ENCODE assay signal across 8 cellular contexts in the genomic region with DNA sequence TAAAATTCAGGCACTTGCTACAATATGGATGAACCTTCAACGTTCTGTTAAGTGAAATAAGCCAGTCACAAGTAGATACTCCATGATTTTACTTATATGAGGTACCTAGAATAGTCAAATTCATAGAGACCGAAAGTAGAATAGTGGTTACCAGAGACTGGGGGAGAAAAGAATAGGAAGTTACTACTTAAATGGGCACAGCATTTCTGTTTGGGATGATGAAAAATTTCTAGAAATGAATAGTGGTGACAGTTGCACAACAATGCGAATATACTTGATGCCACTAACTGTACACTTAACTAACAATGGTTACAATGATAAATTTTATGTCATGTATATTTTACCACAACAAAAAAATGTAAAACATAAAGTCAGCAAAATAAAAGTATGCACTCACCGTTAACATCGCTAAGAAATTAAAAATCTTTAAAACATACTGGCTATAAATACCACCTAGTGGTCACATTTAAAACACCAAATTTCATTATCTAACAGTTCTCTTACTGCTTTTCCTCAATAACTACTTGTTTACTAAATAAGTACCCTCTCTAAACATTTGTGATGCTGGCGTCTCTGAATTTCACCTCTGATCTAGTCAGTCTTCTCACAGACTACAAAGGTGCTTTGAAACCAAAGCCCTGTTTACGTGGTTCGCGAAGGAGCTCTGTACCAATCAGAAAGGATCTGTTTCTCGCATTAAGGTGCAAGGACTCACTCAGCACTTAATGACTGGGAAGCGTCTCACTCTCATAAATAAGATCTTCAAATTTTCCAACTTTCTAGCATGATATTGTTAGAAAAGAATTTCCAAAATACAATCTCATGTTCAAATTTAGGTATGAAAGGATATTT. TPM values are rescaled to one million over a fixed set of nuclear protein-coding genes. Genes with fewer than 3 reads are reported as not detected.
DNase-seq lines count a peak whose midpoint lies in the region; ATAC-seq and TF ChIP-seq lines count a peak whose summit lies in the region.

No MANE protein-coding gene starts in this region.

- no peak overlapping the region for H2BK120ac ChIP-seq in IMR-90 (ENCODE audit: low read depth, low read length)

- H3K4me3 Mint-ChIP-seq in naive thymus-derived CD4-positive, alpha-beta T cell = peak overlapping the region in 6 of 10 donors; percentile 28 to 70 (median 46)

- H3K27me3 Mint-ChIP-seq in naive thymus-derived CD4-positive, alpha-beta T cell = no peaks in the 10 kb centered on the region

- H3K9me3 Mint-ChIP-seq in naive thymus-derived CD4-positive, alpha-beta T cell = peaks cover 0 to 1% (median 0%) of the 10 kb centered on the region in 11 donors

- H3K56ac ChIP-seq in IMR-90 (ENCODE audit: extremely low read depth, insufficient read depth, low read length) = no peak overlapping the region

- no peak overlapping the region for H2AFZ ChIP-seq in IMR-90 (replicated peaks; ENCODE audit: low read length, poor library complexity)

- no peak overlapping the region for H3K18ac ChIP-seq in IMR-90 (ENCODE audit: low read depth, low read length)

- TF ChIP-seq CTCF in IMR-90 (conservative IDR thresholded peaks at IDR 0.05; ENCODE audit: low read depth, low read length) (peak; percentile 48), astrocyte of the spinal cord (IDR thresholded peaks at IDR 0.05; ENCODE audit: low read depth, low read length) (peak; percentile 11)

- intact Hi-C loops in IMR-90 (cut with micrococcal nuclease) = loop anchor here (2.0 to 5.0 kb wide), 2 partner anchors 77 to 328 kb away; no protein-coding TSS in a partner anchor
- intact Hi-C loops in naive thymus-derived CD4-positive, alpha-beta T cell (cut with micrococcal nuclease) = loop anchor here (1.0 to 10.0 kb wide), 5 partner anchors 90 to 330 kb away; no protein-coding TSS in a partner anchor

- no peak overlapping the region for H3K23ac ChIP-seq in IMR-90 (ENCODE audit: low read depth, low read length)

- H2BK15ac ChIP-seq in IMR-90 (ENCODE audit: low read depth, low read length) = no peak overlapping the region

- H3K27ac ChIP-seq in IMR-90 (ENCODE audit: insufficient read depth, low read length) = no peak overlapping the region
- no peak overlapping the region for H3K27ac ChIP-seq in naive thymus-derived CD4-positive, alpha-beta T cell (ENCODE audit: low read depth, low read length)

- no peaks in the 10 kb centered on the region for H3K79me1 ChIP-seq in IMR-90 (ENCODE audit: low read depth in 1 of 2, low read length in 2 of 2)

- H4K8ac ChIP-seq in IMR-90 (ENCODE audit: low read depth in 2 of 2, low read length in 2 of 2) = no peak overlapping the region

- no peak overlapping the region for H4K5ac ChIP-seq in IMR-90 (ENCODE audit: low read depth, low read length)

- peak; percentile 60; the same call in 1 of the 2 replicates for ATAC-seq in IMR-90 (ENCODE audit: low read depth)
- ATAC-seq in naive thymus-derived CD4-positive, alpha-beta T cell = peak; percentile 34
- no peak for ATAC-seq in HG02885 (IDR thresholded peaks at IDR 0.05; ENCODE audit: poor library complexity, unreplicated experiment)

- no peak for TF ChIP-seq POLR2A in IMR-90 (IDR thresholded peaks at IDR 0.05; ENCODE audit: low read depth, low read length)

- no peak overlapping the region for H3K9ac ChIP-seq in IMR-90 (ENCODE audit: low read depth, low read length)

- no peak overlapping the region for H3K4ac ChIP-seq in IMR-90 (ENCODE audit: low read depth, low read length)

- no peak overlapping the region for H4K91ac ChIP-seq in IMR-90 (ENCODE audit: insufficient read depth, low read depth, low read length)

- no peak overlapping the region for H3K14ac ChIP-seq in IMR-90 (replicated peaks; ENCODE audit: low read depth, low read length)

- BruUV-seq in IMR-90 (replicated peaks; lab: Mats Ljungman, UMichigan) = no TSS peak

- H4K20me1 ChIP-seq in IMR-90 (ENCODE audit: insufficient read depth, low read length) = no peaks in the 10 kb centered on the region

- no peak overlapping the region for H3K4me2 ChIP-seq in IMR-90 (ENCODE audit: low read depth, low read length)

- H3K27ac Mint-ChIP-seq in naive thymus-derived CD4-positive, alpha-beta T cell = peak overlapping the region in 3 of 9 donors; percentile 22 to 78 (median 60)

- peak; percentile 43 for TF ChIP-seq RAD21 in IMR-90 (IDR thresholded peaks at IDR 0.05; ENCODE audit: low read length)

- CTCF ChIA-PET in IMR-90 (lab: Yijun Ruan, JAX) = interaction anchor here (0.5 to 1.1 kb wide), 3 partner anchors 11 to 194 kb away, joined by 3 read pairs; no protein-coding TSS in a partner anchor
- CTCF ChIA-PET in naive thymus-derived CD4-positive, alpha-beta T cell (lab: Charles Lee) = interaction anchor here (0.6 kb wide), 1 partner anchor 15 kb away, joined by 3 read pairs; no protein-coding TSS in a partner anchor

- H3K36me3 ChIP-seq in IMR-90 (ENCODE audit: control insufficient read depth, insufficient read depth, low read length) = peaks cover 1% of the 10 kb centered on the region; the same call in 1 of the 2 replicates
- peaks cover 0 to 1% (median 0%) of the 10 kb centered on the region in 3 experiments for H3K36me3 ChIP-seq in naive thymus-derived CD4-positive, alpha-beta T cell (ENCODE audit: control insufficient read depth in 2 of 3, insufficient read depth in 3 of 3, low read length in 3 of 3)

- H2AK9ac ChIP-seq in IMR-90 (replicated peaks; ENCODE audit: low read depth, low read length, poor library complexity) = no peak overlapping the region

- no peak overlapping the region for H2AK5ac ChIP-seq in IMR-90 (ENCODE audit: low read depth, low read length)

- dilution Hi-C loops in IMR-90 (cut with HindIII; ENCODE audit: low sequenced_read_pairs, unreplicated experiment) = no loop called here

- peaks cover 4 to 30% (median 13%) of the 10 kb centered on the region in 5 donors for H3K36me3 Mint-ChIP-seq in naive thymus-derived CD4-positive, alpha-beta T cell

- H3K4me1 Mint-ChIP-seq in naive thymus-derived CD4-positive, alpha-beta T cell = peaks cover 0 to 20% (median 9%) of the 10 kb centered on the region in 7 donors

- POLR2A ChIA-PET in IMR-90 (lab: Charles Lee; ENCODE audit: unreplicated experiment) = no interaction called here
- POLR2A ChIA-PET in naive thymus-derived CD4-positive, alpha-beta T cell (lab: Charles Lee) = interaction anchor here (0.8 to 1.4 kb wide), 3 partner anchors 10 to 1142 kb away, joined by 3 to 4 read pairs (median 3); a partner anchor contains a TSS

- H3K27me3 ChIP-seq in IMR-90 (ENCODE audit: control insufficient read depth, insufficient read depth, low read length) = no peaks in the 10 kb centered on the region
- no peaks in the 10 kb centered on the region for H3K27me3 ChIP-seq in naive thymus-derived CD4-positive, alpha-beta T cell (ENCODE audit: control insufficient read depth in 2 of 2, insufficient read depth in 2 of 2, low read length in 2 of 2)

- in situ Hi-C loops in Caki2 (cut with HindIII; ENCODE audit: low pct_unique_long_range_greater_than_20kb, low sequenced_read_pairs) = no loop called here
- in situ Hi-C loops in IMR-90 (cut with MboI; ENCODE audit: low sequenced_read_pairs) = loop anchor here (10.0 kb wide), 2 partner anchors 190 to 330 kb away; no protein-coding TSS in a partner anchor
- in situ Hi-C loops in astrocyte of the spinal cord (cut with HindIII; ENCODE audit: low sequenced_read_pairs) = no loop called here

- no peak overlapping the region for H2BK20ac ChIP-seq in IMR-90 (ENCODE audit: low read depth, low read length)

- no peaks in the 10 kb centered on the region for H3K4me1 ChIP-seq in IMR-90 (ENCODE audit: control insufficient read depth, insufficient read depth, low read length)
- no peaks in the 10 kb centered on the region for H3K4me1 ChIP-seq in naive thymus-derived CD4-positive, alpha-beta T cell (ENCODE audit: control insufficient read depth in 2 of 2, insufficient read depth in 2 of 2, low read length in 2 of 2)

- no peak overlapping the region for H2BK5ac ChIP-seq in IMR-90 (ENCODE audit: low read depth, low read length, poor library complexity, severe bottlenecking)

- H3K9me3 ChIP-seq in IMR-90 (ENCODE audit: control insufficient read depth, insufficient read depth, low read length) = no peaks in the 10 kb centered on the region
- H3K9me3 ChIP-seq in naive thymus-derived CD4-positive, alpha-beta T cell (ENCODE audit: control insufficient read depth in 2 of 3, low read length in 3 of 3) = no peaks in the 10 kb centered on the region

- H3K4me3 ChIP-seq in IMR-90 (ENCODE audit: insufficient read depth, low read depth, low read length) (no peak overlapping the region), astrocyte of the spinal cord (ENCODE audit: low read depth, low read length) (no peak overlapping the region)
- H3K4me3 ChIP-seq in naive thymus-derived CD4-positive, alpha-beta T cell (ENCODE audit: low read length) = no peak overlapping the region

- WGBS in IMR-90 (ENCODE audit: extremely low coverage in 2 of 2, insufficient read length in 1 of 2), 2 experiments = 27% methylated on average over 2 of the region's 11 CpGs; no CpG with 5 or more reads in 1 of the 2 experiments

- DNase-seq in Caki2 (ENCODE audit: low read depth) = peak; percentile 10
- peak; percentile 15 for DNase-seq in IMR-90
- peak; percentile 16 for DNase-seq in astrocyte of the spinal cord (ENCODE audit: low read depth, low spot score)
- DNase-seq in naive thymus-derived CD4-positive, alpha-beta T cell = peak in 5 of 9 donors; percentile 6 to 23 (median 14)
- DNase-seq in SK-N-DZ (ENCODE audit: low spot score) = no peak
- no peak for DNase-seq in NCI-H2029 (lab: John Stamatoyannopoulos, UW)
- no peak for DNase-seq in occipital lobe (lab: John Stamatoyannopoulos, UW)

- no peaks in the 10 kb centered on the region for H3K9me1 ChIP-seq in IMR-90 (ENCODE audit: insufficient read depth, low read length)

RNA-seq across cellular contexts. Expression of a gene that starts 22.7 kb away (rescaled TPM):
- total RNA-seq in Caki2 (2014; rRNA removed; shearing (Covaris generic); ENCODE audit: low replicate concordance) = 0.49 and 2.1 TPM in 2 replicates
- total RNA-seq in IMR-90 (2012; rRNA removed) (4.3 and 9.4 TPM in 2 replicates), occipital lobe (76.7 TPM)
- 3.4 and 4.5 TPM in 2 replicates for polyA plus RNA-seq in IMR-90 (2012; rRNA removed)
- polyA plus RNA-seq in IMR-90 (2012; cell fraction: cytosol; rRNA removed) = 0.64 and 1.4 TPM in 2 replicates
- polyA plus RNA-seq in IMR-90 (2012; cell fraction: nucleus; rRNA removed; ENCODE audit: low replicate concordance) = 1.8 and 7.0 TPM in 2 replicates
- 10 to 100 TPM; 10.5 to 30.0 (median 18.7) TPM for total RNA-seq in naive thymus-derived CD4-positive, alpha-beta T cell
- polyA plus RNA-seq in naive thymus-derived CD4-positive, alpha-beta T cell = 10 to 100 TPM in 1 of 2 donors, 1 to 10 TPM in 1; 7.5 to 11.4 TPM
- polyA plus RNA-seq in SK-N-DZ (2014; cell fraction: cytosol; rRNA removed) = 13.8 and 15.9 TPM in 2 replicates
- polyA plus RNA-seq in SK-N-DZ (2014; cell fraction: nucleus; rRNA removed) = 14.9 and 18.4 TPM in 2 replicates

RNA-seq across cellular contexts. Expression of a gene that starts 32.5 kb away (rescaled TPM):
- not detected in 2 replicates for total RNA-seq in Caki2 (2014; rRNA removed; shearing (Covaris generic); ENCODE audit: low replicate concordance)
- not detected in 2 replicates for total RNA-seq in IMR-90 (2012; rRNA removed)
- not detected in 2 replicates for polyA plus RNA-seq in IMR-90 (2012; rRNA removed)
- polyA plus RNA-seq in IMR-90 (2012; cell fraction: cytosol; rRNA removed) = 0.01 TPM in 1 of 2 replicates, not detected in the other
- polyA plus RNA-seq in IMR-90 (2012; cell fraction: nucleus; rRNA removed; ENCODE audit: low replicate concordance) = 0.05 TPM in 1 of 2 replicates, not detected in the other
- 10 to 100 TPM in 2 of 5 experiments, 1 to 10 TPM in 3; 3.5 to 44.9 (median 8.4) TPM for total RNA-seq in naive thymus-derived CD4-positive, alpha-beta T cell
- 1 to 10 TPM; 2.4 to 5.0 TPM for polyA plus RNA-seq in naive thymus-derived CD4-positive, alpha-beta T cell
- not detected in 2 replicates for polyA plus RNA-seq in SK-N-DZ (2014; cell fraction: cytosol; rRNA removed)
- polyA plus RNA-seq in SK-N-DZ (2014; cell fraction: nucleus; rRNA removed) = 0.13 TPM in 1 of 2 replicates, not detected in the other
- 0.16 TPM for total RNA-seq in occipital lobe

RNA-seq across cellular contexts. Expression of a gene that starts 40.9 kb away (rescaled TPM):
- total RNA-seq in Caki2 (2014; rRNA removed; shearing (Covaris generic); ENCODE audit: low replicate concordance) = not detected in 2 replicates
- not detected in 2 replicates for total RNA-seq in IMR-90 (2012; rRNA removed)
- polyA plus RNA-seq in IMR-90 (2012; rRNA removed) = not detected in 2 replicates
- not detected in 2 replicates for polyA plus RNA-seq in IMR-90 (2012; cell fraction: cytosol; rRNA removed)
- not detected in 2 replicates for polyA plus RNA-seq in IMR-90 (2012; cell fraction: nucleus; rRNA removed; ENCODE audit: low replicate concordance)
- total RNA-seq in naive thymus-derived CD4-positive, alpha-beta T cell = 1 to 10 TPM in 3 of 5 experiments, not detected in 2; 1.1 to 6.0 (median 4.5) TPM
- not detected for polyA plus RNA-seq in naive thymus-derived CD4-positive, alpha-beta T cell
- polyA plus RNA-seq in SK-N-DZ (2014; cell fraction: cytosol; rRNA removed) = not detected in 2 replicates
- polyA plus RNA-seq in SK-N-DZ (2014; cell fraction: nucleus; rRNA removed) = not detected in 2 replicates
- total RNA-seq in occipital lobe = not detected

RNA-seq across cellular contexts. Expression of a gene that starts 56.7 kb away (rescaled TPM):
- total RNA-seq in Caki2 (2014; rRNA removed; shearing (Covaris generic); ENCODE audit: low replicate concordance) = not detected in 2 replicates
- total RNA-seq in IMR-90 (2012; rRNA removed) (not detected in 2 replicates), occipital lobe (not detected)
- polyA plus RNA-seq in IMR-90 (2012; rRNA removed) = not detected in 2 replicates
- polyA plus RNA-seq in IMR-90 (2012; cell fraction: cytosol; rRNA removed) = not detected in 2 replicates
- polyA plus RNA-seq in IMR-90 (2012; cell fraction: nucleus; rRNA removed; ENCODE audit: low replicate concordance) = 0.47 and 0.62 TPM in 2 replicates
- 10 to 100 TPM in 1 of 5 experiments, under 1 TPM in 2, not detected in 2; 0.50 to 71.3 (median 0.51) TPM for total RNA-seq in naive thymus-derived CD4-positive, alpha-beta T cell
- not detected for polyA plus RNA-seq in naive thymus-derived CD4-positive, alpha-beta T cell
- not detected in 2 replicates for polyA plus RNA-seq in SK-N-DZ (2014; cell fraction: cytosol; rRNA removed)
- not detected in 2 replicates for polyA plus RNA-seq in SK-N-DZ (2014; cell fraction: nucleus; rRNA removed)

Comparison
In these comparisons a context has a peak if more than half of its experiments do, and no peak if none do; other contexts are left out.
1. DNase-seq: peak in Caki2 (single experiment), IMR-90 (single experiment), astrocyte of the spinal cord (single experiment) and naive thymus-derived CD4-positive, alpha-beta T cell (5 of 9); none in SK-N-DZ (single experiment), NCI-H2029 (single experiment) and occipital lobe (single experiment).